Comparison of ENCODE assay signal across 27 cellular contexts in genomic region chr1:177640687-177641086, GRCh38.
"Had no signal": no experiment of that assay in that cellular context is flagged by ENCODE, and none has a peak within 500 bp of the region (broad histone marks: within the 10 kb centered on the region; RNA-seq: fewer than 3 reads in every experiment).

No MANE protein-coding gene starts in this region.

- DNase-seq: stimulated activated CD4-positive, alpha-beta T cell treated with anti-CD3 and anti-CD28 coated beads, Interleukin-2, amount 100 ng/mL, for 48 hours; stimulated activated CD4-positive, alpha-beta T cell treated with anti-CD3 and anti-CD28 coated beads, Interleukin-4, amount 100 ng/mL, for 1 hour; stimulated activated CD4-positive, alpha-beta T cell treated with anti-CD3 and anti-CD28 coated beads, Interleukin-4, amount 100 ng/mL, for 24 hours; stimulated activated CD4-positive, alpha-beta T cell treated with anti-CD3 and anti-CD28 coated beads, Interleukin-4, amount 100 ng/mL, for 4 hours; stimulated activated CD8-positive, alpha-beta memory T cell treated with anti-CD3 and anti-CD28 coated beads, Interleukin-4, amount 100 ng/mL, for 48 hours; stimulated activated naive B cell treated with anti-CD40 and anti-IgM and Interleukin-4, amounts not matched to agents 10 μg/mL and 1 μg/mL and 100 μg/mL, for 72 hours; stimulated activated naive CD4-positive, alpha-beta T cell; stimulated activated naive CD4-positive, alpha-beta T cell treated with Interleukin-2 at 50 U/mL for 16 hours; stimulated activated naive CD8-positive, alpha-beta T cell treated with anti-CD3 and anti-CD28 coated beads, Interleukin-15, amount 100 ng/mL, for 72 hours; stimulated activated naive CD8-positive, alpha-beta T cell treated with anti-CD3 and anti-CD28 coated beads, Interleukin-15, Interleukin-2, amounts not matched to agents 100 U/mL and 50 U/mL, for 24 hours; stomach; substantia nigra; testis; thyroid gland; tibial artery; transverse colon; trophoblast cell; upper lobe of left lung; upper lobe of right lung; uterus had no signal

- ATAC-seq: stimulated activated effector memory CD8-positive, alpha-beta T cell treated with anti-CD3 and anti-CD28 coated beads, Interleukin-12 subunit alpha, Interleukin-12 subunit beta, amount 100 ng/mL, for 72 hours; stimulated activated memory B cell treated with anti-CD40 and anti-IgM and Interleukin-4, amounts not matched to agents 10 μg/mL and 1 μg/mL and 100 μg/mL, for 72 hours; stimulated activated naive B cell treated with anti-CD40 and anti-IgM and Interleukin-4, amounts not matched to agents 10 μg/mL and 1 μg/mL and 100 μg/mL, for 72 hours; stimulated activated naive CD8-positive, alpha-beta T cell treated with anti-CD3 and anti-CD28 coated beads, Interleukin-15, amount 100 ng/mL, for 72 hours; stimulated activated naive CD8-positive, alpha-beta T cell treated with anti-CD3 and anti-CD28 coated beads, Interleukin-15, Interleukin-2, amounts not matched to agents 100 U/mL and 50 U/mL, for 24 hours; upper lobe of right lung had no signal

- H3K36me3 ChIP-seq: stomach, suprapubic skin, thoracic aorta, thyroid gland, tibial artery, tibial nerve, transverse colon, upper lobe of left lung, upper lobe of right lung, uterus, vagina had no signal

- FAIRE-seq: urothelium cell line had no signal

- H3K27ac ChIP-seq: stomach, suprapubic skin, testis, thoracic aorta, thyroid gland, tibial artery, tibial nerve, transverse colon, upper lobe of left lung, upper lobe of right lung, uterus, vagina had no signal

- H3K27me3 ChIP-seq: stomach, suprapubic skin, testis, thyroid gland, tibial artery, tibial nerve, transverse colon, upper lobe of left lung, upper lobe of right lung, uterus, vagina had no signal

- H3K4me1 ChIP-seq: stomach, suprapubic skin, testis, thyroid gland, tibial artery, tibial nerve, transverse colon, upper lobe of left lung, upper lobe of right lung, uterus, vagina had no signal

- H3K4me3 ChIP-seq: stomach, suprapubic skin, testis, thoracic aorta, thyroid gland, tibial artery, tibial nerve, transverse colon, upper lobe of left lung, upper lobe of right lung, uterus, vagina had no signal

- H3K9me3 ChIP-seq: stomach, suprapubic skin, testis, thoracic aorta, thyroid gland, tibial artery, tibial nerve, transverse colon, upper lobe of left lung, upper lobe of right lung, uterus, vagina had no signal
